Comparison of ENCODE assay signal across 1 cellular context in genomic region chr3:100396967-100397366, GRCh38.
TF ChIP-seq lines count a peak whose summit lies in the region.

No MANE protein-coding gene starts in this region.

TF ChIP-seq in K562, 482 proteins besides CTCF, POLR2A, EP300 and RAD21 (continued from another document):
- no peak for TF ChIP-seq SMARCA5 (IDR thresholded peaks at IDR 0.05)
- TF ChIP-seq TAF7 (tag; IDR thresholded peaks at IDR 0.05), result no peak
- no peak for TF ChIP-seq CEBPG (CRISPR knock-in tag; IDR thresholded peaks at IDR 0.05)
- TF ChIP-seq CEBPG (tag; conservative IDR thresholded peaks at IDR 0.05 in 1 of 2, IDR thresholded peaks at IDR 0.05 in 1 of 2), result peak in 1 of 2 experiments; percentile 59; a peak in 1 of 4 replicates
- no peak for TF ChIP-seq HINFP (tag; conservative IDR thresholded peaks at IDR 0.05; ENCODE audit: low read depth)
- no peak for TF ChIP-seq ZNF165 (CRISPR knock-in tag; IDR thresholded peaks at IDR 0.05; ENCODE audit: borderline replicate concordance)
- no peak for TF ChIP-seq CLOCK (CRISPR knock-in tag; IDR thresholded peaks at IDR 0.05; ENCODE audit: borderline replicate concordance)
